In the genomic region with DNA sequence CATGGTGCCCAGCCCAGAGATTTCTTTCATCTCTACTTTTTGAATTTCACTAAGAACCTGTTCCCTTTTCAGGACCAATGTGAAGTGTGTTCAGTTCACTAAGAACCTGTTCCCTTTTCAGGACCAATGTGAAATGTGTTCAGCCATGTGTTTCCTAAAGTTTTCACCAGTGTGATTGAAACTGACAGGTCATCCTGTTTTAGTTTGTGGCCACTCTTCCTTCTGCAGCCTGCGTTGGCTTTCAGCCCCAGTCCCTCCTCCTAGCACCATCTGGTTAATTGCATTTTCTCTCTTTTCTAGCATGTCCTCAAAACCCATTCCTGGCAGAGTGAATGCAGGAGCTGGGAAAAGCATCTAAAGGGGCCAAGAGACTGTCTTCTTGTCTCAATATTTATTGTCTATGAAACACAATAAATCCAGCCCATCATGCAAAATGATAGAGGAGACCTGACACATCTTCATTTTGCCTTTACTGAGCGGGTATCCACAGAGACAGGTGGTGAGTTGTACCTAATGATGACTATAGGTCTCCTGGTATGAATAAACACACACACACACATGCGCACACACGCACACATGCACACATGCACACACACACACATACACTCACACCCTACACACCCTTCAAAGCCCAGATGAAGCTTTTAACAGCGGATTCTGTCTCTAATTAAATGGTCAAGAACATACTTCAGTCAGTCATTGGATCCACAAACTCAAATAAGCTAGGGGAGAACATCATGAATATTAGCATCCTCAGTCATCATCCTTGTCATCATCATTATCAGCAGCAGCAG, we compare ENCODE assay signal across 18 cellular contexts. TPM values are rescaled to one million over a fixed set of nuclear protein-coding genes. Genes with fewer than 3 reads are reported as not detected.
A peak's percentile ranks its signal among the peaks of the same experiment; 100 is the strongest.
DNase-seq lines count a peak whose midpoint lies in the region; ATAC-seq lines count a peak whose summit lies in the region.
"Had no signal": no experiment of that assay in that cellular context is flagged by ENCODE, and none has a peak within 500 bp of the region (broad histone marks: within the 10 kb centered on the region; RNA-seq: fewer than 3 reads in every experiment).

No MANE protein-coding gene starts in this region.

- H3K4me3 Mint-ChIP-seq in activated T-cell treated with anti-CD3 and anti-CD28 coated beads, Interleukin-2, amount 50 U/mL, for 72 hours: no peak overlapping the region
- H3K4me3 Mint-ChIP-seq: activated CD8-positive, alpha-beta T cell treated with anti-CD3 and anti-CD28 coated beads for 36 hours; immature natural killer cell had no signal

- intact Hi-C loops in left colon (cut with DNase I, micrococcal nuclease): no loop called here

- H3K36me3 Mint-ChIP-seq in activated T-cell treated with anti-CD3 and anti-CD28 coated beads, Interleukin-2, amount 50 U/mL, for 72 hours (ENCODE audit: insufficient read depth in 2 of 2): no peaks in the 10 kb centered on the region
- H3K36me3 Mint-ChIP-seq: CD8-positive, alpha-beta memory T cell had no signal

- no peaks in the 10 kb centered on the region for H3K9me3 Mint-ChIP-seq in activated T-cell treated with anti-CD3 and anti-CD28 coated beads, Interleukin-2, amount 50 U/mL, for 72 hours
- H3K9me3 Mint-ChIP-seq: CD8-positive, alpha-beta memory T cell had no signal

- ATAC-seq in GM21390 (IDR thresholded peaks at IDR 0.05; ENCODE audit: unreplicated experiment): peak; percentile 37
- no peak for ATAC-seq in activated T-cell treated with anti-CD3 and anti-CD28 coated beads, Interleukin-2, amount 50 U/mL, for 72 hours (replicated peaks in 1 of 2)
- ATAC-seq in left colon: no peak
- ATAC-seq: activated CD8-positive, alpha-beta T cell treated with anti-CD3 and anti-CD28 coated beads for 36 hours; HCT116 had no signal

- no peak overlapping the region for H3K27ac Mint-ChIP-seq in activated T-cell treated with anti-CD3 and anti-CD28 coated beads, Interleukin-2, amount 50 U/mL, for 72 hours
- H3K27ac Mint-ChIP-seq: activated CD8-positive, alpha-beta T cell treated with anti-CD3 and anti-CD28 coated beads for 36 hours; CD8-positive, alpha-beta memory T cell; immature natural killer cell had no signal

- peaks cover 11% of the 10 kb centered on the region for H3K4me1 Mint-ChIP-seq in activated T-cell treated with anti-CD3 and anti-CD28 coated beads, Interleukin-2, amount 50 U/mL, for 72 hours (ENCODE audit: low read depth)

- DNase-seq in GDM1 (lab: John Stamatoyannopoulos, UW) (peak; percentile 70), NCI-H1694 treated with DMSO at 0.1 percent for 48 hours (lab: John Stamatoyannopoulos, UW) (peak; percentile 20), cerebellar cortex (ENCODE audit: low spot score) (peak; percentile 93), left colon (no peak)
- DNase-seq in activated T-cell treated with anti-CD3 and anti-CD28 coated beads, Interleukin-2, amount 50 U/mL, for 72 hours: no peak
- DNase-seq in activated CD8-positive, alpha-beta memory T cell treated with anti-CD3 and anti-CD28 coated beads for 24 hours: no peak
- no peak for DNase-seq in stimulated activated naive CD4-positive, alpha-beta T cell treated with Interleukin-2 at 50 U/mL for 16 hours (lab: John Stamatoyannopoulos, UW)
- DNase-seq: activated CD8-positive, alpha-beta T cell treated with anti-CD3 and anti-CD28 coated beads for 36 hours; CD8-positive, alpha-beta memory T cell; DND-41; immature natural killer cell; NCI-H2081; stimulated activated CD4-positive, alpha-beta T cell treated with anti-CD3 and anti-CD28 coated beads, Interleukin-2, amount 100 ng/mL, for 48 hours; WERI-Rb-1 had no signal

- H3K27me3 Mint-ChIP-seq in activated T-cell treated with anti-CD3 and anti-CD28 coated beads, Interleukin-2, amount 50 U/mL, for 72 hours (ENCODE audit: low read depth): peaks cover 34% of the 10 kb centered on the region

RNA-seq across cellular contexts. Expression of a gene that starts 6.1 kb away (rescaled TPM):
- 10 to 100 TPM; 48.6 to 52.3 TPM for total RNA-seq in activated T-cell treated with anti-CD3 and anti-CD28 coated beads, Interleukin-2, amount 50 U/mL, for 72 hours
- 100 to 1,000 TPM; 142 to 166 TPM for total RNA-seq in left colon

RNA-seq across cellular contexts. Expression of a gene that starts 56.2 kb away (rescaled TPM):
- total RNA-seq in activated T-cell treated with anti-CD3 and anti-CD28 coated beads, Interleukin-2, amount 50 U/mL, for 72 hours: 1 to 10 TPM in 1 of 2 donors, under 1 TPM in 1; 0.37 to 1.6 TPM
- not detected for total RNA-seq in left colon
- total RNA-seq: CD8-positive, alpha-beta memory T cell; HT1080; T-helper 1 cell treated with Interleukin-12 subunit alpha and Interleukin-12 subunit beta and Interleukin-4 antibody, amounts not matched to agents 30 ng/mL and 1 ng/mL, for 36 hours had no signal

Comparison
In these comparisons a context has a peak if more than half of its experiments do, and no peak if none do; other contexts are left out.
1. DNase-seq: peak in GDM1 (single experiment), NCI-H1694 treated with DMSO at 0.1 percent for 48 hours (single experiment) and cerebellar cortex (single experiment); none in activated T-cell treated with anti-CD3 and anti-CD28 coated beads, Interleukin-2, amount 50 U/mL, for 72 hours (0 of 2), activated CD8-positive, alpha-beta memory T cell treated with anti-CD3 and anti-CD28 coated beads for 24 hours (single experiment), stimulated activated naive CD4-positive, alpha-beta T cell treated with Interleukin-2 at 50 U/mL for 16 hours (single experiment) and left colon (0 of 2).